In the genomic region with DNA sequence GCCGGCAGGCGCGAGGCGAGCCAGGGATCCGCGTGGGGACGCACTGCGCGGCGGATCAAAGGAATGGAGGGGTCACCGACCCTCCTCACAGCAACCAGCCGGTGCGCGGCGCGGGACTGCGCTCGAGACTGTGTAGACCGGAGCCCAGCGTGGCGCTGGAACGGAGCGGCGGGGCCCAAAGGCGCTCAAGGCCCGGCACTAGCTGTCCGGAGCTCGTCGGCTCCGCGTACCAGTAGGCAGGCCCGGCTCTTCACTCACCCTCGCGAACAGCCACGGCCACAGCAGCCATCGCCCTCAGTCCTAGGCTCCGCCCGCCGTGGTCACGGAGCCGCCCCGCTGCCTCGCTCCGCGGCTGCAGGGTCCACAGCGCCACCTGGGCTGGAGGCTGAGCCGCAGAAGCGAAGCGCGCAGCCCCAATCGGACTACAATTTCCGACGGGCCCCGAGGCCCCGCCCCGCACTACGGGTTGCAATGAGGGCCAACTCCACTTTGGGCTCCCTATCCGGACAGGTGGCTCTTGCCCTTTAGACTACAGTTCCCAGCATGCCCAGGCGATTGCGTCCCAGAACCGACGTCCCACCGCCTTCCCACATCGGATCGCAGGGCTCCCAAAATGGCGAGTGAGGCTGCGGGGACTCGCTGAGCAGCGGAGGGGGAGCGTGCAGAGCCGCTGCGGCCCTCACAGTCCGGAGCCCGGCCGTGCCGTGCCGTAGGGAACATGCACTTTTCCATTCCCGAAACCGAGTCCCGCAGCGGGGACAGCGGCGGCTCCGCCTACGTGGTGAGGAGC, we compare ENCODE assay signal across 8 cellular contexts. TPM values are rescaled to one million over a fixed set of nuclear protein-coding genes. Genes with fewer than 3 reads are reported as not detected.
A peak's percentile ranks its signal among the peaks of the same experiment; 100 is the strongest.
DNase-seq lines count a peak whose midpoint lies in the region; ATAC-seq and TF ChIP-seq lines count a peak whose summit lies in the region.

A gene (minus strand): TSS at position 313 of the 790 bp plus-strand sequence. CDS start 24 bp downstream, at position 289.
A gene with protein sequence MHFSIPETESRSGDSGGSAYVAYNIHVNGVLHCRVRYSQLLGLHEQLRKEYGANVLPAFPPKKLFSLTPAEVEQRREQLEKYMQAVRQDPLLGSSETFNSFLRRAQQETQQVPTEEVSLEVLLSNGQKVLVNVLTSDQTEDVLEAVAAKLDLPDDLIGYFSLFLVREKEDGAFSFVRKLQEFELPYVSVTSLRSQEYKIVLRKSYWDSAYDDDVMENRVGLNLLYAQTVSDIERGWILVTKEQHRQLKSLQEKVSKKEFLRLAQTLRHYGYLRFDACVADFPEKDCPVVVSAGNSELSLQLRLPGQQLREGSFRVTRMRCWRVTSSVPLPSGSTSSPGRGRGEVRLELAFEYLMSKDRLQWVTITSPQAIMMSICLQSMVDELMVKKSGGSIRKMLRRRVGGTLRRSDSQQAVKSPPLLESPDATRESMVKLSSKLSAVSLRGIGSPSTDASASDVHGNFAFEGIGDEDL (plus strand): TSS at position 591 of the 790 bp plus-strand sequence. CDS start 128 bp downstream, at position 719.

- peak; percentile 90 for ATAC-seq in GM19023 (IDR thresholded peaks at IDR 0.05; ENCODE audit: unreplicated experiment)
- peak; percentile 94 for ATAC-seq in HG03280 (IDR thresholded peaks at IDR 0.05; ENCODE audit: unreplicated experiment)
- ATAC-seq in activated B cell treated with CpG ODN at 0.5 μM for 24 hours (ENCODE audit: low read depth): peak; percentile 83

- peak within 1 kb of the TSS; percentile 94 for H3K4me3 Mint-ChIP-seq in activated B cell treated with CpG ODN at 0.5 μM for 24 hours

- CTCF ChIA-PET in activated B cell treated with CpG ODN at 0.5 μM for 24 hours (lab: Charles Lee): interaction anchor here (0.8 to 1.4 kb wide), 6 partner anchors 9 to 319 kb away, joined by 3 to 6 read pairs (median 4); a partner anchor contains a TSS

- H3K27ac ChIP-seq in caudate nucleus (ENCODE audit: low read depth, low read length): peak within 1 kb of the TSS; percentile 82

- H3K4me1 Mint-ChIP-seq in activated B cell treated with CpG ODN at 0.5 μM for 24 hours: peaks cover 35% of the 10 kb centered on the region

- POLR2A ChIA-PET in activated B cell treated with CpG ODN at 0.5 μM for 24 hours (lab: Charles Lee): interaction anchor here (1.2 to 5.1 kb wide), 14 partner anchors 10 to 320 kb away, joined by 3 to 96 read pairs (median 10); a partner anchor contains a TSS

- peak; percentile 63 for TF ChIP-seq CTCF in AG10803 (conservative IDR thresholded peaks at IDR 0.05; ENCODE audit: low read length)
- TF ChIP-seq CTCF in activated B cell treated with CpG ODN at 0.5 μM for 24 hours (IDR thresholded peaks at IDR 0.05): no peak

- intact Hi-C loops in activated B cell treated with CpG ODN at 0.5 μM for 24 hours (cut with micrococcal nuclease): loop anchor here (1.0 to 5.0 kb wide), 15 partner anchors 10 to 522 kb away; a partner anchor contains a TSS

- peak within 1 kb of the TSS; percentile 98 for H3K27ac Mint-ChIP-seq in activated B cell treated with CpG ODN at 0.5 μM for 24 hours

- peak; percentile 99 for DNase-seq in AG10803 (ENCODE audit: low read depth)
- DNase-seq in NCI-H345 (lab: John Stamatoyannopoulos, UW): peak; percentile 100
- peak; percentile 99 for DNase-seq in activated B cell treated with CpG ODN at 0.5 μM for 24 hours
- peak; percentile 83 to 100 (median 99) for DNase-seq in caudate nucleus (lab: John Stamatoyannopoulos, UW)
- peak; percentile 91 for DNase-seq in iPS-NIHi7 (ENCODE audit: extremely low spot score)
- peak; percentile 98 for DNase-seq in smooth muscle cell of the brain vasculature (ENCODE audit: low read depth, low spot score)

- H3K4me3 ChIP-seq in AG10803 (ENCODE audit: low read length): peak within 1 kb of the TSS; percentile 93

- H3K27me3 Mint-ChIP-seq in activated B cell treated with CpG ODN at 0.5 μM for 24 hours: no peaks in the 10 kb centered on the region

- H3K36me3 Mint-ChIP-seq in activated B cell treated with CpG ODN at 0.5 μM for 24 hours (ENCODE audit: low read depth): peaks cover 78% of the 10 kb centered on the region

- no peaks in the 10 kb centered on the region for H3K9me3 Mint-ChIP-seq in activated B cell treated with CpG ODN at 0.5 μM for 24 hours

RNA-seq across cellular contexts. Expression of the first gene that starts in this region (rescaled TPM):
- 43.3 and 49.9 TPM in 2 replicates for total RNA-seq in activated B cell treated with CpG ODN at 0.5 μM for 24 hours

RNA-seq across cellular contexts. Expression of the second gene that starts in this region (rescaled TPM):
- 124 and 128 TPM in 2 replicates for total RNA-seq in activated B cell treated with CpG ODN at 0.5 μM for 24 hours

Comparison
In these comparisons a context has a peak if more than half of its experiments do, and no peak if none do; other contexts are left out.
1. Peak in every context shown above with its lines: DNase-seq, ATAC-seq, H3K4me3 ChIP-seq and H3K27ac ChIP-seq.